11 cellular contexts compared by ENCODE assay signal in genomic region chr9:27489087-27489876, GRCh38.
DNase-seq lines count a peak whose midpoint lies in the region; ATAC-seq and TF ChIP-seq lines count a peak whose summit lies in the region.
"Had no signal": no experiment of that assay in that cellular context is flagged by ENCODE, and none has a peak within 500 bp of the region (broad histone marks: within the 10 kb centered on the region; RNA-seq: fewer than 3 reads in every experiment).

No MANE protein-coding gene starts in this region.

- H3K4me3 ChIP-seq in effector memory CD4-positive, alpha-beta T cell (ENCODE audit: insufficient read depth, low read depth, low read length, poor library complexity, severe bottlenecking) = no peak overlapping the region
- H3K4me3 ChIP-seq: upper lobe of left lung had no signal

- H3K36me3 ChIP-seq in effector memory CD4-positive, alpha-beta T cell (ENCODE audit: control insufficient read depth, insufficient read depth, low read length) = no peaks in the 10 kb centered on the region
- H3K36me3 ChIP-seq: upper lobe of left lung had no signal

- no peaks in the 10 kb centered on the region for H3K4me1 ChIP-seq in effector memory CD4-positive, alpha-beta T cell (ENCODE audit: control insufficient read depth, insufficient read depth, low read length, poor library complexity, severe bottlenecking)
- H3K4me1 ChIP-seq: upper lobe of left lung had no signal

- no peaks in the 10 kb centered on the region for H3K27me3 ChIP-seq in effector memory CD4-positive, alpha-beta T cell (replicated peaks; ENCODE audit: control insufficient read depth, insufficient read depth, low read length, poor library complexity, severe bottlenecking)
- H3K27me3 ChIP-seq: upper lobe of left lung had no signal

- H3K27ac ChIP-seq in effector memory CD4-positive, alpha-beta T cell (ENCODE audit: insufficient read depth, low read length, poor library complexity, severe bottlenecking) = no peak overlapping the region
- H3K27ac ChIP-seq: upper lobe of left lung had no signal

- ATAC-seq in GM18519 (IDR thresholded peaks at IDR 0.05; ENCODE audit: low FRiP score, unreplicated experiment) (peak; percentile 58), GM21529 (IDR thresholded peaks at IDR 0.05; ENCODE audit: unreplicated experiment) (peak; percentile 79), HG03378 (IDR thresholded peaks at IDR 0.05; ENCODE audit: unreplicated experiment) (peak; percentile 69), SK-N-SH treated with all-trans-retinoic acid at 6 μM for 48 hours (no peak)

- no peaks in the 10 kb centered on the region for H3K9me3 ChIP-seq in effector memory CD4-positive, alpha-beta T cell (ENCODE audit: control insufficient read depth, low read length)
- H3K9me3 ChIP-seq: upper lobe of left lung had no signal

- peak; percentile 23 for DNase-seq in left kidney (ENCODE audit: low read depth, low spot score)
- DNase-seq in NCI-H1436 treated with DMSO at 0.1 percent for 48 hours (lab: John Stamatoyannopoulos, UW) = no peak
- DNase-seq in NCI-H510A (lab: John Stamatoyannopoulos, UW) = no peak
- DNase-seq in effector memory CD4-positive, alpha-beta T cell = no peak
- DNase-seq: NCI-H1048, small intestine, upper lobe of left lung had no signal

TF ChIP-seq in SK-N-SH treated with all-trans-retinoic acid at 6 μM for 48 hours, 23 proteins besides CTCF, POLR2A, EP300 and RAD21:
- TF ChIP-seq ESRRG (CRISPR knock-in tag; IDR thresholded peaks at IDR 0.05) (no peak), OSR1 (CRISPR knock-in tag; IDR thresholded peaks at IDR 0.05) (no peak), ZNF8 (CRISPR knock-in tag; IDR thresholded peaks at IDR 0.05) (no peak), BACH2 (CRISPR knock-in tag; IDR thresholded peaks at IDR 0.05; ENCODE audit: borderline replicate concordance) (no peak), ZC3H10 (CRISPR knock-in tag; IDR thresholded peaks at IDR 0.05) (no peak), CSDC2 (CRISPR knock-in tag; IDR thresholded peaks at IDR 0.05) (no peak), ZFP3 (CRISPR knock-in tag; IDR thresholded peaks at IDR 0.05) (no peak), PPARA (CRISPR knock-in tag; IDR thresholded peaks at IDR 0.05; ENCODE audit: borderline replicate concordance) (no peak), ZNF70 (CRISPR knock-in tag; IDR thresholded peaks at IDR 0.05) (no peak), ZFP30 (CRISPR knock-in tag; IDR thresholded peaks at IDR 0.05) (no peak), ARNTL (CRISPR knock-in tag; IDR thresholded peaks at IDR 0.05; ENCODE audit: borderline replicate concordance, low read depth) (no peak), ZNF565 (CRISPR knock-in tag; conservative IDR thresholded peaks at IDR 0.05; ENCODE audit: low read depth) (no peak), GLIS3 (CRISPR knock-in tag; IDR thresholded peaks at IDR 0.05) (no peak), CSRNP3 (CRISPR knock-in tag; IDR thresholded peaks at IDR 0.05) (no peak), TCF4 (CRISPR knock-in tag; IDR thresholded peaks at IDR 0.05; ENCODE audit: borderline replicate concordance) (no peak), SNAI2 (CRISPR knock-in tag; IDR thresholded peaks at IDR 0.05) (no peak), POU6F1 (CRISPR knock-in tag; IDR thresholded peaks at IDR 0.05; ENCODE audit: borderline replicate concordance, low read depth) (no peak), TOX (CRISPR knock-in tag; IDR thresholded peaks at IDR 0.05; ENCODE audit: borderline replicate concordance) (no peak), ISL1 (CRISPR knock-in tag; IDR thresholded peaks at IDR 0.05) (no peak)
